ENCODE assay signal across 13 cellular contexts in genomic region chr9:78871452-78872331, GRCh38.
DNase-seq lines count a peak whose midpoint lies in the region; ATAC-seq and TF ChIP-seq lines count a peak whose summit lies in the region.
"Had no signal": no experiment of that assay in that cellular context is flagged by ENCODE, and none has a peak within 500 bp of the region (broad histone marks: within the 10 kb centered on the region; RNA-seq: fewer than 3 reads in every experiment).

No MANE protein-coding gene starts in this region.

- 45% methylated on average over 4 of the region's 4 CpGs for WGBS in SK-N-SH (ENCODE audit: low lambda C conversion rate)

- POLR2A ChIA-PET in MCF 10A (lab: Yijun Ruan, JAX), result interaction anchor here (0.6 to 1.5 kb wide), 8 partner anchors 8 to 210 kb away, joined by 3 to 13 read pairs (median 5); no protein-coding TSS in a partner anchor
- POLR2A ChIA-PET in SK-N-SH (lab: Yijun Ruan, JAX), result no interaction called here

- peak overlapping the region; percentile 88 for H3K27ac Mint-ChIP-seq in MCF 10A (ENCODE audit: low read depth, unreplicated experiment)

- peak overlapping the region; percentile 5 for H3K4me3 Mint-ChIP-seq in MCF 10A (ENCODE audit: unreplicated experiment)

- H3K4me3 ChIP-seq in breast epithelium (no peak overlapping the region), SK-N-SH (ENCODE audit: low read depth in 2 of 2, low read length in 1 of 2) (no peak overlapping the region)
- H3K4me3 ChIP-seq: ascending aorta, K562 had no signal

- no peak for ATAC-seq in GM18868 (IDR thresholded peaks at IDR 0.05; ENCODE audit: unreplicated experiment)
- ATAC-seq: K562 had no signal

- BruUV-seq in MCF 10A (replicated peaks; lab: Mats Ljungman, UMichigan), result no TSS peak

- H3K4me1 Mint-ChIP-seq in MCF 10A (ENCODE audit: insufficient read depth, unreplicated experiment), result peaks cover 37% of the 10 kb centered on the region

- no peak for TF ChIP-seq POLR2A in breast epithelium (IDR thresholded peaks at IDR 0.05)

- H3K36me3 Mint-ChIP-seq in MCF 10A (ENCODE audit: insufficient read depth, unreplicated experiment), result no peaks in the 10 kb centered on the region

- TF ChIP-seq CTCF in MCF 10A (IDR thresholded peaks at IDR 0.05; ENCODE audit: unreplicated experiment), result no peak
- no peak for TF ChIP-seq CTCF in breast epithelium (IDR thresholded peaks at IDR 0.05)
- no peak; the same call in 1 of the 2 replicates for TF ChIP-seq CTCF in SK-N-SH (IDR thresholded peaks at IDR 0.05)

- no peak overlapping the region for H2AFZ ChIP-seq in SK-N-SH (ENCODE audit: low read depth)

- peak overlapping the region; percentile 0; the same call in 1 of the 2 replicates for H3K9ac ChIP-seq in SK-N-SH

- H3K9me3 ChIP-seq in breast epithelium (peaks cover 0 to 3% of the 10 kb centered on the region in 2 donors), SK-N-SH (no peaks in the 10 kb centered on the region)
- H3K9me3 ChIP-seq: ascending aorta, BE2C had no signal

- H3K27ac ChIP-seq in breast epithelium (no peak overlapping the region), SK-N-SH (ENCODE audit: low read depth in 2 of 2, low read length in 1 of 2) (peak overlapping the region; percentile 51 to 74; a peak in 3 of 4 replicates)
- H3K27ac ChIP-seq: ascending aorta had no signal

- intact Hi-C loops in MCF 10A (cut with micrococcal nuclease), result no loop called here
- intact Hi-C loops in breast epithelium (cut with DNase I; ENCODE audit: low total_unique reads), result loop anchor here (5.0 kb wide), 1 partner anchor 656 kb away; no protein-coding TSS in a partner anchor
- intact Hi-C loops in head of caudate nucleus (cut with DNase I), result no loop called here

- H3K36me3 ChIP-seq in breast epithelium (no peaks in the 10 kb centered on the region), SK-N-SH (replicated peaks in 1 of 2; ENCODE audit: control insufficient read depth in 1 of 2, insufficient read depth in 2 of 2, low read length in 1 of 2) (no peaks in the 10 kb centered on the region)
- H3K36me3 ChIP-seq: ascending aorta, BE2C had no signal

- peaks cover 7% of the 10 kb centered on the region for H3K9me3 Mint-ChIP-seq in MCF 10A (ENCODE audit: unreplicated experiment)

- CTCF ChIA-PET in MCF 10A (lab: Yijun Ruan, JAX), result interaction anchor here (0.5 to 1.5 kb wide), 5 partner anchors 33 to 563 kb away, joined by 3 read pairs; no protein-coding TSS in a partner anchor
- CTCF ChIA-PET in SK-N-SH (lab: Yijun Ruan, JAX), result no interaction called here

- peak overlapping the region; percentile 20; the same call in 1 of the 2 replicates for H3K4me2 ChIP-seq in SK-N-SH

- H3K9me2 ChIP-seq in SK-N-SH, result no peaks in the 10 kb centered on the region

- no peaks in the 10 kb centered on the region for H3K27me3 ChIP-seq in breast epithelium
- no peaks in the 10 kb centered on the region for H3K27me3 ChIP-seq in SK-N-SH (ENCODE audit: insufficient read depth)
- H3K27me3 ChIP-seq: ascending aorta, BE2C had no signal

- TF ChIP-seq RAD21 in SK-N-SH (IDR thresholded peaks at IDR 0.05; ENCODE audit: low read length), result no peak

- peaks cover 29% of the 10 kb centered on the region for H3F3A ChIP-seq in SK-N-SH (replicated peaks; ENCODE audit: insufficient read depth)

- peak; percentile 91 for DNase-seq in MCF 10A (ENCODE audit: unreplicated experiment)
- DNase-seq in breast epithelium (ENCODE audit: low spot score in 2 of 2), result no peak
- DNase-seq in SK-N-SH, result no peak
- DNase-seq in fibroblast of the conjunctiva (ENCODE audit: low read depth), result peak; percentile 63
- no peak for DNase-seq in head of caudate nucleus
- DNase-seq in NAMALWA (ENCODE audit: low spot score), result no peak
- no peak for DNase-seq in NCI-H2029 (lab: John Stamatoyannopoulos, UW)
- DNase-seq: BE2C, NCI-H446 treated with DMSO at 0.1 percent for 48 hours, T-helper 2 cell had no signal

- H3K4me1 ChIP-seq in breast epithelium, result no peaks in the 10 kb centered on the region
- peaks cover 0 to 16% of the 10 kb centered on the region in 2 experiments; a peak in 2 of 4 replicates for H3K4me1 ChIP-seq in SK-N-SH (ENCODE audit: control insufficient read depth in 1 of 2, insufficient read depth in 2 of 2, low read depth in 1 of 2, low read length in 1 of 2)
- H3K4me1 ChIP-seq: ascending aorta had no signal

- TF ChIP-seq EP300 in SK-N-SH (IDR thresholded peaks at IDR 0.05; ENCODE audit: borderline replicate concordance in 1 of 2, low read depth in 1 of 2, low read length in 1 of 2), result peak; percentile 11 to 93; a peak in 3 of 4 replicates

- no peaks in the 10 kb centered on the region for H4K20me1 ChIP-seq in SK-N-SH (ENCODE audit: insufficient read depth)

- H3K27me3 Mint-ChIP-seq in MCF 10A (ENCODE audit: insufficient read depth, unreplicated experiment), result no peaks in the 10 kb centered on the region

- no peaks in the 10 kb centered on the region for H3K79me2 ChIP-seq in SK-N-SH (ENCODE audit: insufficient read depth)

TF ChIP-seq in SK-N-SH, 30 proteins besides CTCF, POLR2A, EP300 and RAD21:
- TF ChIP-seq RXRA (IDR thresholded peaks at IDR 0.05; ENCODE audit: borderline replicate concordance, low read depth), result 0 out of 2 replicates have a peak, but pooled peaks have one; percentile 28
- no peak for TF ChIP-seq GATA2 (CRISPR knock-in tag; IDR thresholded peaks at IDR 0.05)
- TF ChIP-seq FOXM1 (IDR thresholded peaks at IDR 0.05; ENCODE audit: low read depth), result peak; percentile 48; the same call in 1 of the 2 replicates
- no peak for TF ChIP-seq CHD2 (IDR thresholded peaks at IDR 0.05; ENCODE audit: low read length, partially characterized antibody)
- peak; percentile 37; the same call in 1 of the 2 replicates for TF ChIP-seq MEF2A (IDR thresholded peaks at IDR 0.05; ENCODE audit: borderline replicate concordance, low read depth)
- TF ChIP-seq RFX5 (IDR thresholded peaks at IDR 0.05; ENCODE audit: low read length), result no peak
- TF ChIP-seq PBX3 (IDR thresholded peaks at IDR 0.05), result peak; percentile 67
- peak; percentile 43; the same call in 1 of the 2 replicates for TF ChIP-seq POLR2AphosphoS5 (IDR thresholded peaks at IDR 0.05; ENCODE audit: low read depth, low read length)
- TF ChIP-seq TCF12 (IDR thresholded peaks at IDR 0.05), result peak; percentile 91
- peak; percentile 96 for TF ChIP-seq NFIC (IDR thresholded peaks at IDR 0.05; ENCODE audit: borderline replicate concordance)
- TF ChIP-seq TEAD4 (IDR thresholded peaks at IDR 0.05; ENCODE audit: borderline replicate concordance, insufficient read depth), result peak; percentile 87
- 0 out of 2 replicates have a peak, but pooled peaks have one; percentile 27 for TF ChIP-seq REST (IDR thresholded peaks at IDR 0.05; ENCODE audit: low read depth, low read length)
- TF ChIP-seq FOSL2 (IDR thresholded peaks at IDR 0.05; ENCODE audit: borderline replicate concordance, low read depth), result peak; percentile 77
- TF ChIP-seq ELF1 (IDR thresholded peaks at IDR 0.05), result no peak
- peak; percentile 37; the same call in 1 of the 2 replicates for TF ChIP-seq MAX (IDR thresholded peaks at IDR 0.05; ENCODE audit: low read depth)
- peak; percentile 83 for TF ChIP-seq JUND (IDR thresholded peaks at IDR 0.05)
- no peak for TF ChIP-seq USF2 (IDR thresholded peaks at IDR 0.05; ENCODE audit: borderline replicate concordance, low read depth, low read length)

Comparison
In these comparisons a context has a peak if more than half of its experiments do, and no peak if none do; other contexts are left out.
1. DNase-seq: peak in MCF 10A (single experiment) and fibroblast of the conjunctiva (single experiment); none in breast epithelium (0 of 2), SK-N-SH (single experiment), head of caudate nucleus (0 of 42), NAMALWA (single experiment) and NCI-H2029 (single experiment).
2. H3K27ac ChIP-seq: peak in SK-N-SH (2 of 2); none in breast epithelium (0 of 2).